Comparison of ENCODE assay signal across 14 cellular contexts in the genomic region with DNA sequence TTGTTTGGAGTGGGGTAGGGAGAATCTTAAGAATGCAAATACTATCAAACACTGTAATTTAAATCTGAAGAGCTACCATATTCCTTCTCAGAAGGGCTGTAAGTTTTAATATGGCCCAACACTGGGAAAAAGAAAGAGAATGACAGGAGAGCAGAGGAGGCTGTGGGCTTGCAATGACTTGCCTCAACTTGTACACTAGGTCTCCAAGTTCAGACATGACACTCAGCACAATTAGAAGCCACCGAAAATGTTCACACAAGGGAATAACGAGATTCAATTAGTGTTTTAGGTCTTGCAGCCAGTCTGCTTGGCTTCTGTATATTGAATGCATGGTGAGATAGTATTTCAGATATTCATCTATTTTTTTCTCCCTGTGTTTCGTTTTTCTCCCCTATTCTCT.
DNase-seq lines count a peak whose midpoint lies in the region; TF ChIP-seq lines count a peak whose summit lies in the region.
"Had no signal": no experiment of that assay in that cellular context is flagged by ENCODE, and none has a peak within 500 bp of the region (broad histone marks: within the 10 kb centered on the region; RNA-seq: fewer than 3 reads in every experiment).

No MANE protein-coding gene starts in this region.

- no peaks in the 10 kb centered on the region for H3K4me1 ChIP-seq in stomach
- H3K4me1 ChIP-seq: A549, HAP-1 had no signal

- no peak overlapping the region for H3K27ac ChIP-seq in stomach
- H3K27ac ChIP-seq: A549, C4-2B had no signal

- TF ChIP-seq CTCF in epithelial cell of esophagus (IDR thresholded peaks at IDR 0.05; ENCODE audit: insufficient read depth, low read depth, low read length, missing control alignments): no peak
- TF ChIP-seq CTCF in stomach (IDR thresholded peaks at IDR 0.05): no peak

- intact Hi-C loops in stomach (cut with DNase I; ENCODE audit: low total_unique reads): no loop called here

- peaks cover 11% of the 10 kb centered on the region for H3K9me3 ChIP-seq in iPS-18c (ENCODE audit: control insufficient read depth, insufficient read depth, low read length)
- peaks cover 0 to 8% (median 3%) of the 10 kb centered on the region in 4 donors for H3K9me3 ChIP-seq in stomach
- H3K9me3 ChIP-seq: A549 had no signal

- TF ChIP-seq POLR2A in stomach (IDR thresholded peaks at IDR 0.05): no peak

- 77 to 89% (median 84%) methylated on average over 3 of the region's 3 CpGs for WGBS in stomach, 5 donors

- H3K4me3 ChIP-seq in epithelial cell of esophagus (ENCODE audit: low read length) (no peak overlapping the region), iPS-18c (ENCODE audit: insufficient read depth, low read depth, low read length) (peak overlapping the region; percentile 9; the same call in 1 of the 2 replicates), stomach (no peak overlapping the region)
- H3K4me3 ChIP-seq: A549, GM12878, HAP-1 had no signal

- TF ChIP-seq EP300 in stomach (IDR thresholded peaks at IDR 0.05): no peak

- H3K36me3 ChIP-seq in stomach: no peaks in the 10 kb centered on the region
- H3K36me3 ChIP-seq: HAP-1 had no signal

- no peaks in the 10 kb centered on the region for H3K27me3 ChIP-seq in stomach
- H3K27me3 ChIP-seq: BE2C had no signal

- DNase-seq in NCI-H1105 treated with DMSO at 0.1 percent for 48 hours (lab: John Stamatoyannopoulos, UW): peak; percentile 72
- peak; percentile 95 for DNase-seq in NCI-H2171 treated with DMSO at 0.1 percent for 48 hours (lab: John Stamatoyannopoulos, UW)
- peak; percentile 68 for DNase-seq in epithelial cell of esophagus (ENCODE audit: low read depth)
- DNase-seq in stomach: no peak
- DNase-seq in islet precursor cell: no peak
- DNase-seq in mesenteric fat pad (ENCODE audit: low spot score): no peak
- DNase-seq: BE2C; CD4-positive, alpha-beta memory T cell; DMS79 had no signal

Comparison
In these comparisons a context has a peak if more than half of its experiments do, and no peak if none do; other contexts are left out.
1. DNase-seq: peak in NCI-H1105 treated with DMSO at 0.1 percent for 48 hours (single experiment), NCI-H2171 treated with DMSO at 0.1 percent for 48 hours (single experiment) and epithelial cell of esophagus (single experiment); none in stomach (single experiment), islet precursor cell (single experiment) and mesenteric fat pad (single experiment).